ENCODE assay signal across 16 cellular contexts in the genomic region with DNA sequence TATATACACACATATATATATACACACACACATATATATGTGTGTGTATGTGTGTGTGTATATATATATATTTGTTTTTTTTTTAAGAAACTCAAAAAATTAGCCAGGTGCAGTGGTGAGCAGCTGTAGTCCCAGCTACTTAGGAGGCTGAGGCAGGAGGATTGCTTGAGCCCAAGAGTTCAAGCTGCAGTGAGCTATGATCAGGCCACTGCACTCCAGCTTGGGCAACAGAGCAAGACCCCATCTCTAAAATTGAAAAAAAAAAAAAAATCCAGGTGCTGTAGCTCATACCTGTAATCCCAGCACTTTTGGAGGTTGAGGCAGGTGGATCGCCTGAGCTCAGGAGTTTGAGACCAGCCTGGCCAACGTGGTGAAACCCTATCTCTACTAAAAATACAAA. TPM values are rescaled to one million over a fixed set of nuclear protein-coding genes. Genes with fewer than 3 reads are reported as not detected.
"Had no signal": no experiment of that assay in that cellular context is flagged by ENCODE, and none has a peak within 500 bp of the region (broad histone marks: within the 10 kb centered on the region; RNA-seq: fewer than 3 reads in every experiment).

No MANE protein-coding gene starts in this region.

RNA-seq across cellular contexts. Expression of gene CCDC87, which starts 3.5 kb away (rescaled TPM):
- total RNA-seq: mesenteric fat pad had no signal
- polyA plus RNA-seq: hepatocyte; immature natural killer cell; naive thymus-derived CD4-positive, alpha-beta T cell had no signal

RNA-seq across cellular contexts. Expression of gene CTSF, which starts 20.9 kb away (rescaled TPM):
- total RNA-seq: mesothelial cell of epicardium had no signal

RNA-seq across cellular contexts. Expression of gene ACTN3, which starts 42.6 kb away (rescaled TPM):
- total RNA-seq: hepatocyte, kidney epithelial cell, left colon, left lobe of liver, left ventricle myocardium inferior, left ventricle myocardium superior, liver, lower leg skin, lung microvascular endothelial cell, mammary epithelial cell, mononuclear cell had no signal
- polyA plus RNA-seq: keratinocyte; liver; naive thymus-derived CD4-positive, alpha-beta T cell had no signal
